Comparison of ENCODE assay signal across 17 cellular contexts in genomic region chr1:100584761-100585745, GRCh38. TPM values are rescaled to one million over a fixed set of nuclear protein-coding genes. Genes with fewer than 3 reads are reported as not detected.
DNase-seq lines count a peak whose midpoint lies in the region; ATAC-seq and TF ChIP-seq lines count a peak whose summit lies in the region.
"Had no signal": no experiment of that assay in that cellular context is flagged by ENCODE, and none has a peak within 500 bp of the region (broad histone marks: within the 10 kb centered on the region; RNA-seq: fewer than 3 reads in every experiment).

No MANE protein-coding gene starts in this region.

- H3K14ac ChIP-seq in mesenchymal stem cell (ENCODE audit: low read length in 2 of 2): no peak overlapping the region

- 88% methylated on average over 2 of the region's 2 CpGs for WGBS in mesenchymal stem cell

- intact Hi-C loops in activated CD8-positive, alpha-beta T cell treated with anti-CD3 and anti-CD28 coated beads for 36 hours (cut with micrococcal nuclease): no loop called here

- no peak for TF ChIP-seq CTCF in cardiac fibroblast (IDR thresholded peaks at IDR 0.05; ENCODE audit: low read depth, low read length)
- TF ChIP-seq CTCF in activated CD8-positive, alpha-beta T cell treated with anti-CD3 and anti-CD28 coated beads for 36 hours (IDR thresholded peaks at IDR 0.05): no peak

- no peak for ATAC-seq in activated CD8-positive, alpha-beta T cell treated with anti-CD3 and anti-CD28 coated beads, Interleukin-2, amount 10 ng/mL, durations not matched to agents 7 days and 5 days
- no peak for ATAC-seq in activated CD8-positive, alpha-beta T cell treated with anti-CD3 and anti-CD28 coated beads for 36 hours
- ATAC-seq: activated CD4-positive, CD25-positive, alpha-beta regulatory T cell treated with anti-CD3 and anti-CD28 coated beads, Interleukin-2, amount 50 U/mL, for 24 hours; stimulated activated memory B cell treated with anti-CD40 and anti-IgM and Interleukin-4, amounts not matched to agents 10 μg/mL and 1 μg/mL and 100 μg/mL, for 72 hours had no signal

- H3K9me3 ChIP-seq in mesenchymal stem cell (ENCODE audit: control insufficient read depth, low read length): no peaks in the 10 kb centered on the region
- H3K9me3 ChIP-seq: gastrocnemius medialis, vagina had no signal

- H2AFZ ChIP-seq in mesenchymal stem cell (ENCODE audit: low read depth, low read length): no peak overlapping the region

- peaks cover 2% of the 10 kb centered on the region for H3K36me3 Mint-ChIP-seq in activated CD8-positive, alpha-beta T cell treated with anti-CD3 and anti-CD28 coated beads, Interleukin-2, amount 10 ng/mL, durations not matched to agents 7 days and 5 days (ENCODE audit: low read depth)
- H3K36me3 Mint-ChIP-seq in activated CD8-positive, alpha-beta T cell treated with anti-CD3 and anti-CD28 coated beads for 36 hours (ENCODE audit: low read depth): no peaks in the 10 kb centered on the region
- H3K36me3 Mint-ChIP-seq: stimulated activated memory B cell treated with anti-CD40 and anti-IgM and Interleukin-4, amounts not matched to agents 10 μg/mL and 1 μg/mL and 100 μg/mL, for 72 hours had no signal

- no peak overlapping the region for H3K4me3 Mint-ChIP-seq in activated CD8-positive, alpha-beta T cell treated with anti-CD3 and anti-CD28 coated beads, Interleukin-2, amount 10 ng/mL, durations not matched to agents 7 days and 5 days
- no peak overlapping the region for H3K4me3 Mint-ChIP-seq in activated CD8-positive, alpha-beta T cell treated with anti-CD3 and anti-CD28 coated beads for 36 hours
- H3K4me3 Mint-ChIP-seq: dendritic cell treated with granulocyte-macrophage colony-stimulating factor and Interleukin-4, amounts not matched to agents 40 ng/mL and 50 ng/mL, for 4 days; stimulated activated memory B cell treated with anti-CD40 and anti-IgM and Interleukin-4, amounts not matched to agents 10 μg/mL and 1 μg/mL and 100 μg/mL, for 72 hours had no signal

- H4K91ac ChIP-seq in mesenchymal stem cell (ENCODE audit: low read length): no peak overlapping the region

- no peak overlapping the region for H3K4ac ChIP-seq in mesenchymal stem cell (ENCODE audit: low read depth in 1 of 2, low read length in 2 of 2)

- no peak overlapping the region for H2BK120ac ChIP-seq in mesenchymal stem cell (ENCODE audit: low read depth, low read length)

- CTCF ChIA-PET in activated CD8-positive, alpha-beta T cell treated with anti-CD3 and anti-CD28 coated beads, Interleukin-2, amount 10 ng/mL, durations not matched to agents 7 days and 5 days (lab: Charles Lee): no interaction called here
- CTCF ChIA-PET in activated CD8-positive, alpha-beta T cell treated with anti-CD3 and anti-CD28 coated beads for 36 hours (lab: Charles Lee): interaction anchor here (1.2 to 1.3 kb wide), 2 partner anchors 42 to 121 kb away, joined by 3 to 4 read pairs; no protein-coding TSS in a partner anchor

- peaks cover 10% of the 10 kb centered on the region for H3K27me3 Mint-ChIP-seq in activated CD8-positive, alpha-beta T cell treated with anti-CD3 and anti-CD28 coated beads, Interleukin-2, amount 10 ng/mL, durations not matched to agents 7 days and 5 days (ENCODE audit: low read depth)
- no peaks in the 10 kb centered on the region for H3K27me3 Mint-ChIP-seq in activated CD8-positive, alpha-beta T cell treated with anti-CD3 and anti-CD28 coated beads for 36 hours
- H3K27me3 Mint-ChIP-seq: dendritic cell treated with granulocyte-macrophage colony-stimulating factor and Interleukin-4, amounts not matched to agents 40 ng/mL and 50 ng/mL, for 4 days; stimulated activated memory B cell treated with anti-CD40 and anti-IgM and Interleukin-4, amounts not matched to agents 10 μg/mL and 1 μg/mL and 100 μg/mL, for 72 hours had no signal

- H3K9me3 Mint-ChIP-seq in activated CD8-positive, alpha-beta T cell treated with anti-CD3 and anti-CD28 coated beads, Interleukin-2, amount 10 ng/mL, durations not matched to agents 7 days and 5 days (ENCODE audit: insufficient read depth): no peaks in the 10 kb centered on the region
- peaks cover 3% of the 10 kb centered on the region for H3K9me3 Mint-ChIP-seq in activated CD8-positive, alpha-beta T cell treated with anti-CD3 and anti-CD28 coated beads for 36 hours

- H3K27me3 ChIP-seq in mesenchymal stem cell (ENCODE audit: control insufficient read depth in 1 of 2, insufficient read depth in 1 of 2, low read length in 2 of 2): no peaks in the 10 kb centered on the region
- H3K27me3 ChIP-seq: gastrocnemius medialis, vagina had no signal

- H3K4me3 ChIP-seq in cardiac fibroblast (replicated peaks in 1 of 2; ENCODE audit: low read depth in 2 of 2, low read length in 2 of 2) (no peak overlapping the region), mesenchymal stem cell (ENCODE audit: insufficient read depth in 1 of 2, low read depth in 1 of 2, low read length in 2 of 2) (no peak overlapping the region)
- H3K4me3 ChIP-seq: gastrocnemius medialis, vagina had no signal

- no peak overlapping the region for H2BK5ac ChIP-seq in mesenchymal stem cell (ENCODE audit: low read depth, low read length, poor library complexity, severe bottlenecking)

- no peak overlapping the region for H2BK12ac ChIP-seq in mesenchymal stem cell (ENCODE audit: low read length in 2 of 2)

- no peak overlapping the region for H2BK15ac ChIP-seq in mesenchymal stem cell (ENCODE audit: low read depth, poor library complexity, severe bottlenecking)

- H3K27ac ChIP-seq in mesenchymal stem cell (ENCODE audit: low read length, poor library complexity, severe bottlenecking): no peak overlapping the region
- H3K27ac ChIP-seq: gastrocnemius medialis, vagina had no signal

- no peak overlapping the region for H3K4me2 ChIP-seq in mesenchymal stem cell (ENCODE audit: low read length, poor library complexity, severe bottlenecking)

- H3K4me1 Mint-ChIP-seq in activated CD8-positive, alpha-beta T cell treated with anti-CD3 and anti-CD28 coated beads, Interleukin-2, amount 10 ng/mL, durations not matched to agents 7 days and 5 days (ENCODE audit: low read depth): peaks cover 9% of the 10 kb centered on the region
- peaks cover 8% of the 10 kb centered on the region for H3K4me1 Mint-ChIP-seq in activated CD8-positive, alpha-beta T cell treated with anti-CD3 and anti-CD28 coated beads for 36 hours (ENCODE audit: low read depth)

- POLR2A ChIA-PET in activated CD8-positive, alpha-beta T cell treated with anti-CD3 and anti-CD28 coated beads, Interleukin-2, amount 10 ng/mL, durations not matched to agents 7 days and 5 days (lab: Charles Lee): no interaction called here
- POLR2A ChIA-PET in activated CD8-positive, alpha-beta T cell treated with anti-CD3 and anti-CD28 coated beads for 36 hours (lab: Charles Lee): no interaction called here

- no peaks in the 10 kb centered on the region for H3K36me3 ChIP-seq in mesenchymal stem cell (ENCODE audit: control insufficient read depth in 1 of 2, insufficient read depth in 2 of 2, low read depth in 1 of 2, low read length in 2 of 2)
- H3K36me3 ChIP-seq: gastrocnemius medialis, vagina had no signal

- no peaks in the 10 kb centered on the region for H3K4me1 ChIP-seq in mesenchymal stem cell (ENCODE audit: control insufficient read depth, insufficient read depth, low read depth, low read length)
- H3K4me1 ChIP-seq: gastrocnemius medialis, vagina had no signal

- H2AK5ac ChIP-seq in mesenchymal stem cell (ENCODE audit: low read length, severe bottlenecking): no peak overlapping the region

- DNase-seq in AG20443 (ENCODE audit: low spot score) (peak; percentile 29), M059J (ENCODE audit: low read depth) (peak; percentile 51), cardiac fibroblast (ENCODE audit: low read depth in 2 of 2) (peak; percentile 49 to 72), mesenchymal stem cell (peak; percentile 12), NCI-H2227 treated with DMSO at 0.1 percent for 48 hours (lab: John Stamatoyannopoulos, UW) (no peak)
- DNase-seq in activated CD8-positive, alpha-beta T cell treated with anti-CD3 and anti-CD28 coated beads, Interleukin-2, amount 10 ng/mL, durations not matched to agents 7 days and 5 days: no peak
- DNase-seq in activated CD4-positive, CD25-positive, alpha-beta regulatory T cell (lab: John Stamatoyannopoulos, UW): no peak
- DNase-seq in activated CD8-positive, alpha-beta T cell treated with anti-CD3 and anti-CD28 coated beads for 36 hours: no peak
- DNase-seq: activated T-cell treated with anti-CD3 and anti-CD28 coated beads for 4 hours; DMS79; gastrocnemius medialis; stimulated activated CD4-positive, alpha-beta T cell treated with anti-CD3 and anti-CD28 coated beads, Interleukin-4, amount 100 ng/mL, for 4 hours had no signal

- H3K18ac ChIP-seq in mesenchymal stem cell (ENCODE audit: low read depth in 1 of 2, low read length in 2 of 2): no peak overlapping the region

- no peak overlapping the region for H4K8ac ChIP-seq in mesenchymal stem cell (ENCODE audit: low read length)

- H3K23ac ChIP-seq in mesenchymal stem cell (ENCODE audit: low read length in 2 of 2): no peak overlapping the region

- H3K79me1 ChIP-seq in mesenchymal stem cell (replicated peaks; ENCODE audit: low read length, poor library complexity, severe bottlenecking): no peaks in the 10 kb centered on the region

- H3K9ac ChIP-seq in mesenchymal stem cell (ENCODE audit: low read length): no peak overlapping the region

- no peak overlapping the region for H3K27ac Mint-ChIP-seq in activated CD8-positive, alpha-beta T cell treated with anti-CD3 and anti-CD28 coated beads, Interleukin-2, amount 10 ng/mL, durations not matched to agents 7 days and 5 days
- H3K27ac Mint-ChIP-seq in activated CD8-positive, alpha-beta T cell treated with anti-CD3 and anti-CD28 coated beads for 36 hours: no peak overlapping the region
- H3K27ac Mint-ChIP-seq: dendritic cell treated with granulocyte-macrophage colony-stimulating factor and Interleukin-4, amounts not matched to agents 40 ng/mL and 50 ng/mL, for 4 days; stimulated activated memory B cell treated with anti-CD40 and anti-IgM and Interleukin-4, amounts not matched to agents 10 μg/mL and 1 μg/mL and 100 μg/mL, for 72 hours had no signal

RNA-seq across cellular contexts. Expression of gene GPR88, which starts 47.1 kb away (rescaled TPM):
- not detected in 2 replicates for total RNA-seq in M059J (2014; rRNA removed; shearing (Covaris generic))
- polyA plus RNA-seq in mesenchymal stem cell (2013, experiment 1 of 2): 0.01 TPM
- 0.01 TPM for polyA plus RNA-seq in mesenchymal stem cell (2013, experiment 2 of 2)
- not detected for total RNA-seq in activated CD8-positive, alpha-beta T cell treated with anti-CD3 and anti-CD28 coated beads, Interleukin-2, amount 10 ng/mL, durations not matched to agents 7 days and 5 days
- total RNA-seq in activated CD8-positive, alpha-beta T cell treated with anti-CD3 and anti-CD28 coated beads for 36 hours: under 1 TPM; 0.07 to 0.09 TPM
- polyA plus RNA-seq: BJ had no signal

Comparison
In these comparisons a context has a peak if more than half of its experiments do, and no peak if none do; other contexts are left out.
1. DNase-seq: peak in AG20443 (single experiment), M059J (single experiment), cardiac fibroblast (2 of 2) and mesenchymal stem cell (single experiment); none in activated CD8-positive, alpha-beta T cell treated with anti-CD3 and anti-CD28 coated beads, Interleukin-2, amount 10 ng/mL, durations not matched to agents 7 days and 5 days (single experiment), activated CD4-positive, CD25-positive, alpha-beta regulatory T cell (0 of 4), NCI-H2227 treated with DMSO at 0.1 percent for 48 hours (single experiment) and activated CD8-positive, alpha-beta T cell treated with anti-CD3 and anti-CD28 coated beads for 36 hours (single experiment).